ENCODE assay signal across 19 cellular contexts in the genomic region with DNA sequence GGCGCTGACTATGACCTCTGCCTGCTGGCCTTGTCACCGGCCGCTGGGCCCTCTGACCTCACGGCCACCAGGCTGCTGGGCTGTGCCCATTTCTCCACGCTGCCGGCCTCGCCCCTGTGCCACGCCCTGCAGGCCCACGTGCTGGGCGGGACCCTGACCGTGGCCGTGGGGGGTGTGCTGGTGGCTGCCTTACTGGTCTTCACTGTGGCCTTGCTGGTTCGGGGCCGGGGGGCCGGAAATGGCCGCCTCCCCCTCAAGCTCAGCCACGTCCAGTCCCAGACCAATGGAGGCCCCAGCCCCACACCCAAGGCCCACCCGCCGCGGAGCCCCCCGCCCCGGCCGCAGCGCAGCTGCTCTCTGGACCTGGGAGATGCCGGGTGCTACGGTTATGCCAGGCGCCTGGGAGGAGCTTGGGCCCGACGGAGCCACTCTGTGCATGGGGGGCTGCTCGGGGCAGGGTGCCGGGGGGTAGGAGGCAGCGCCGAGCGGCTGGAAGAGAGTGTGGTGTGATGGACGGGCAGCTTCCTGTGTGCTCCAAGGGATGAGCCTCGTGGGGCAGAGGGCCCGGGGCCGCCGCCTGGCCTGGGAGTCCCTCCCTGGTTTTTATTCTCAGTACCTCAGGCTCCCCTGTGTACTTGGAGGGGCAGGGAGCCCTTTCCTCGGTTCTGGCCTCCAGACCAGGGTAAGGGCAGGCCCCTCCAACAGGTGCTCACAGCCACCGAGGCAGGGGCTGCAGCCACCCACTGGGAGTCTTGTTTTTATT. TPM values are rescaled to one million over a fixed set of nuclear protein-coding genes. Genes with fewer than 3 reads are reported as not detected.
DNase-seq lines count a peak whose midpoint lies in the region; ATAC-seq and TF ChIP-seq lines count a peak whose summit lies in the region.
"Had no signal": no experiment of that assay in that cellular context is flagged by ENCODE, and none has a peak within 500 bp of the region (broad histone marks: within the 10 kb centered on the region; RNA-seq: fewer than 3 reads in every experiment).

No MANE protein-coding gene starts in this region.

- in situ Hi-C loops in Panc1 (cut with HindIII; ENCODE audit: low pct_unique_long_range_greater_than_20kb, low sequenced_read_pairs), result no loop called here

- H3K9me3 ChIP-seq in Panc1 (ENCODE audit: control insufficient read depth, insufficient read depth, low read depth, low read length), result no peaks in the 10 kb centered on the region
- no peaks in the 10 kb centered on the region for H3K9me3 ChIP-seq in neural progenitor cell (ENCODE audit: low read depth)
- no peaks in the 10 kb centered on the region for H3K9me3 ChIP-seq in effector memory CD4-positive, alpha-beta T cell (ENCODE audit: control insufficient read depth, low read length)
- H3K9me3 ChIP-seq: BE2C had no signal

- H3K36me3 Mint-ChIP-seq in glutamatergic neuron (ENCODE audit: unreplicated experiment) (no peaks in the 10 kb centered on the region), neural progenitor cell (no peaks in the 10 kb centered on the region)
- H3K36me3 Mint-ChIP-seq in activated CD4-positive, alpha-beta memory T cell treated with anti-CD3 and anti-CD28 coated beads, Interleukin-2, amount 10 ng/mL, durations not matched to agents 7 days and 5 days (ENCODE audit: low read depth), result no peaks in the 10 kb centered on the region

- peaks cover 22% of the 10 kb centered on the region for H3K4me1 ChIP-seq in Panc1 (ENCODE audit: control insufficient read depth, insufficient read depth, low read length)
- H3K4me1 ChIP-seq in neural progenitor cell, result peaks cover 10% of the 10 kb centered on the region
- peaks cover 6% of the 10 kb centered on the region for H3K4me1 ChIP-seq in effector memory CD4-positive, alpha-beta T cell (ENCODE audit: control insufficient read depth, insufficient read depth, low read length, poor library complexity, severe bottlenecking)

- peaks cover 5% of the 10 kb centered on the region for H4K20me1 ChIP-seq in neural progenitor cell (ENCODE audit: low read depth)

- H3K79me2 ChIP-seq in neural progenitor cell (ENCODE audit: low read depth), result no peaks in the 10 kb centered on the region

- H3K4me1 Mint-ChIP-seq in glutamatergic neuron (ENCODE audit: low read depth, unreplicated experiment) (peaks cover 4% of the 10 kb centered on the region), neural progenitor cell (peaks cover 11% of the 10 kb centered on the region)
- H3K4me1 Mint-ChIP-seq in activated CD4-positive, alpha-beta memory T cell treated with anti-CD3 and anti-CD28 coated beads, Interleukin-2, amount 10 ng/mL, durations not matched to agents 7 days and 5 days, result peaks cover 16% of the 10 kb centered on the region

- H3K27ac ChIP-seq in Panc1 (ENCODE audit: low read length), result peak overlapping the region; percentile 17; the same call in 1 of the 2 replicates
- peak overlapping the region; percentile 13 for H3K27ac ChIP-seq in neural progenitor cell
- no peak overlapping the region for H3K27ac ChIP-seq in effector memory CD4-positive, alpha-beta T cell (ENCODE audit: insufficient read depth, low read length, poor library complexity, severe bottlenecking)
- H3K27ac ChIP-seq: GM23248, PC-9 had no signal

- POLR2A ChIA-PET in Panc1 (lab: Charles Lee), result interaction anchor here (0.6 kb wide), 1 partner anchor 666 kb away, joined by 4 read pairs; no protein-coding TSS in a partner anchor
- POLR2A ChIA-PET in activated CD4-positive, alpha-beta memory T cell treated with anti-CD3 and anti-CD28 coated beads, Interleukin-2, amount 10 ng/mL, durations not matched to agents 7 days and 5 days (lab: Charles Lee), result interaction anchor here (0.5 to 0.8 kb wide), 2 partner anchors 16 to 290 kb away, joined by 3 to 4 read pairs; no protein-coding TSS in a partner anchor

- no peak overlapping the region for H3K4me3 Mint-ChIP-seq in glutamatergic neuron (ENCODE audit: unreplicated experiment)
- no peak overlapping the region for H3K4me3 Mint-ChIP-seq in neural progenitor cell
- H3K4me3 Mint-ChIP-seq in activated CD4-positive, alpha-beta memory T cell treated with anti-CD3 and anti-CD28 coated beads, Interleukin-2, amount 10 ng/mL, durations not matched to agents 7 days and 5 days, result no peak overlapping the region

- peaks cover 14% of the 10 kb centered on the region for H3F3A ChIP-seq in neural progenitor cell (ENCODE audit: low read depth)

- no peak overlapping the region for H2AFZ ChIP-seq in neural progenitor cell (replicated peaks)
- H2AFZ ChIP-seq: GM23248, PC-9 had no signal

- ATAC-seq in Panc1, result no peak
- ATAC-seq: HCT116, SK-N-SH treated with all-trans-retinoic acid at 6 μM for 48 hours had no signal

- no peak overlapping the region for H3K9ac ChIP-seq in neural progenitor cell
- H3K9ac ChIP-seq: GM23248 had no signal

- no TSS peak for BruUV-seq in Panc1 (replicated peaks; lab: Mats Ljungman, UMichigan)

- H3K27ac Mint-ChIP-seq in glutamatergic neuron (ENCODE audit: unreplicated experiment) (no peak overlapping the region), neural progenitor cell (no peak overlapping the region)
- H3K27ac Mint-ChIP-seq in activated CD4-positive, alpha-beta memory T cell treated with anti-CD3 and anti-CD28 coated beads, Interleukin-2, amount 10 ng/mL, durations not matched to agents 7 days and 5 days, result no peak overlapping the region

- H3K9me3 Mint-ChIP-seq in glutamatergic neuron (ENCODE audit: unreplicated experiment), result peaks cover 8% of the 10 kb centered on the region
- no peaks in the 10 kb centered on the region for H3K9me3 Mint-ChIP-seq in neural progenitor cell
- no peaks in the 10 kb centered on the region for H3K9me3 Mint-ChIP-seq in activated CD4-positive, alpha-beta memory T cell treated with anti-CD3 and anti-CD28 coated beads, Interleukin-2, amount 10 ng/mL, durations not matched to agents 7 days and 5 days

- H3K27me3 ChIP-seq in Panc1 (ENCODE audit: control insufficient read depth, insufficient read depth, low read length) (no peaks in the 10 kb centered on the region), neural progenitor cell (no peaks in the 10 kb centered on the region)
- H3K27me3 ChIP-seq in effector memory CD4-positive, alpha-beta T cell (replicated peaks; ENCODE audit: control insufficient read depth, insufficient read depth, low read length, poor library complexity, severe bottlenecking), result no peaks in the 10 kb centered on the region
- H3K27me3 ChIP-seq: BE2C had no signal

- TF ChIP-seq CTCF in GM20000 (IDR thresholded peaks at IDR 0.05; ENCODE audit: extremely low read depth, missing control alignments) (no peak), Panc1 (IDR thresholded peaks at IDR 0.05) (no peak), glutamatergic neuron (IDR thresholded peaks at IDR 0.05; ENCODE audit: partially characterized antibody, unreplicated experiment) (no peak), neural progenitor cell (IDR thresholded peaks at IDR 0.05) (no peak), GM10266 (IDR thresholded peaks at IDR 0.05; ENCODE audit: control insufficient read depth, insufficient read depth, low read depth, missing control alignments) (no peak)

- H3K27me3 Mint-ChIP-seq in glutamatergic neuron (ENCODE audit: unreplicated experiment), result peaks cover 12% of the 10 kb centered on the region
- H3K27me3 Mint-ChIP-seq in neural progenitor cell (ENCODE audit: insufficient read depth, low read depth), result peaks cover 12% of the 10 kb centered on the region
- no peaks in the 10 kb centered on the region for H3K27me3 Mint-ChIP-seq in activated CD4-positive, alpha-beta memory T cell treated with anti-CD3 and anti-CD28 coated beads, Interleukin-2, amount 10 ng/mL, durations not matched to agents 7 days and 5 days

- peak; percentile 18 for DNase-seq in GM20000 (ENCODE audit: low spot score)
- DNase-seq in Panc1 (ENCODE audit: low read depth, low spot score), result no peak
- peak; percentile 15 for DNase-seq in glutamatergic neuron
- DNase-seq in neural progenitor cell (ENCODE audit: low spot score), result no peak
- no peak for DNase-seq in effector memory CD4-positive, alpha-beta T cell
- DNase-seq in activated CD4-positive, alpha-beta memory T cell treated with anti-CD3 and anti-CD28 coated beads, Interleukin-2, amount 10 ng/mL, durations not matched to agents 7 days and 5 days, result no peak
- no peak for DNase-seq in GF-D8 (lab: John Stamatoyannopoulos, UW)
- DNase-seq in GM10266 (ENCODE audit: extremely low spot score), result no peak
- DNase-seq: BE2C, GM23248, Kasumi-1, NCI-H1930, NCI-H2171, NCI-H446 treated with DMSO at 0.1 percent for 48 hours, NCI-H748 treated with DMSO at 0.1 percent for 48 hours, PC-9, SHP77 had no signal

- H3K4me3 ChIP-seq in Panc1 (ENCODE audit: low read depth in 2 of 2, low read length in 2 of 2), result no peak overlapping the region
- no peak overlapping the region for H3K4me3 ChIP-seq in neural progenitor cell
- no peak overlapping the region for H3K4me3 ChIP-seq in effector memory CD4-positive, alpha-beta T cell (ENCODE audit: insufficient read depth, low read depth, low read length, poor library complexity, severe bottlenecking)
- H3K4me3 ChIP-seq: GM23248, PC-9 had no signal

- H3K36me3 ChIP-seq in Panc1 (ENCODE audit: control insufficient read depth, insufficient read depth, low read length) (no peaks in the 10 kb centered on the region), neural progenitor cell (no peaks in the 10 kb centered on the region)
- H3K36me3 ChIP-seq in effector memory CD4-positive, alpha-beta T cell (ENCODE audit: control insufficient read depth, insufficient read depth, low read length), result no peaks in the 10 kb centered on the region

- no peak overlapping the region for H3K4me2 ChIP-seq in neural progenitor cell
- H3K4me2 ChIP-seq: PC-9 had no signal

- intact Hi-C loops in Panc1 (cut with micrococcal nuclease; ENCODE audit: unreplicated experiment), result no loop called here

- CTCF ChIA-PET in Panc1 (lab: Charles Lee), result no interaction called here
- CTCF ChIA-PET in activated CD4-positive, alpha-beta memory T cell treated with anti-CD3 and anti-CD28 coated beads, Interleukin-2, amount 10 ng/mL, durations not matched to agents 7 days and 5 days (lab: Charles Lee), result no interaction called here

RNA-seq across cellular contexts. Expression of a gene that starts 3.0 kb away (rescaled TPM):
- total RNA-seq in Panc1 (2021; ENCODE audit: unreplicated experiment) (56.7 TPM), glutamatergic neuron (ENCODE audit: unreplicated experiment) (67.1 TPM), neural progenitor cell (ENCODE audit: low replicate concordance) (6.7 and 27.9 TPM in 2 replicates)
- 63.5 TPM for polyA plus RNA-seq in Panc1 (2012; ENCODE audit: insufficient read length)
- total RNA-seq in activated CD4-positive, alpha-beta memory T cell treated with anti-CD3 and anti-CD28 coated beads, Interleukin-2, amount 10 ng/mL, durations not matched to agents 7 days and 5 days, result 10 to 100 TPM; 23.2 to 28.3 TPM

RNA-seq across cellular contexts. Expression of a gene that starts 16.6 kb away (rescaled TPM):
- total RNA-seq in Panc1 (2021; ENCODE audit: unreplicated experiment) (43.7 TPM), glutamatergic neuron (ENCODE audit: unreplicated experiment) (30.6 TPM), neural progenitor cell (ENCODE audit: low replicate concordance) (13.7 and 35.0 TPM in 2 replicates)
- polyA plus RNA-seq in Panc1 (2012; ENCODE audit: insufficient read length), result 43.4 TPM
- total RNA-seq in activated CD4-positive, alpha-beta memory T cell treated with anti-CD3 and anti-CD28 coated beads, Interleukin-2, amount 10 ng/mL, durations not matched to agents 7 days and 5 days, result 10 to 100 TPM; 21.2 to 22.0 TPM

Comparison
In these comparisons a context has a peak if more than half of its experiments do, and no peak if none do; other contexts are left out.
1. DNase-seq: peak in GM20000 (single experiment) and glutamatergic neuron (single experiment); none in Panc1 (single experiment), neural progenitor cell (single experiment), effector memory CD4-positive, alpha-beta T cell (0 of 3), activated CD4-positive, alpha-beta memory T cell treated with anti-CD3 and anti-CD28 coated beads, Interleukin-2, amount 10 ng/mL, durations not matched to agents 7 days and 5 days (single experiment), GF-D8 (single experiment) and GM10266 (single experiment).